In the genomic region with DNA sequence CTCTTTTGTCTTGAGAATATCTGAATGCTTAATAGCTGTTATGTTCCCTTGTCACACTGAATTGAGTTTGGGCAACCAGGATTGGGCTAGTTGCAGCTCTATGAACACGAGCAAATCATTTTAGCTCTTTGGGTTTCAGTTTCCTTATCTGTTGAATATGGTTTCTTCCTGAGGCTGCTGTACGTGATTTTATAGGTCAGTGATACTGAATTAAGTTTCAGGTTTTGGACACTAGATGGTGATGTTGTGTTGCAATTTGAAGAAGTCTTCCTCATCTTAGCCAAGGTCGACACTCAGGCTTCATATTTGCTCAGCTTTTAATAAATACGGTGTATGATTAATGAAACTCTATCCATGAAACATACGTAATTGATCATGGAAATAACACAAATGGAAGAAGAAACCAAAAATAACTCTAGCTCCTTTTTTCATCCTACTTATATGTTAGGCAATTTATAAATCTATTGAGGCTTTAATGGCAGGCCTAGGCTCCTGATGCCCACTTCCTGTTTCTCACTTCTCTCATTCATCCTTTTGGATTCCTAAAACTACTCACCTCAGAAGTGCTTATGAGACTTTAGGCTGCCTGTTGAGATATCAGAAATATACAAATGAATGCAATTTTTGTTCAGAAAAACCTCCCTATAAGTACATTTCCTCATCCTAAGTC, we compare ENCODE assay signal across 8 cellular contexts.
DNase-seq lines count a peak whose midpoint lies in the region; ATAC-seq, FAIRE-seq and TF ChIP-seq lines count a peak whose summit lies in the region.

No MANE protein-coding gene starts in this region.

- CTCF ChIA-PET in K562 (lab: Yijun Ruan, JAX; ENCODE audit: low intra/inter-chr PET ratio) = no interaction called here

- peaks cover 10% of the 10 kb centered on the region for H3K27me3 Mint-ChIP-seq in type B pancreatic cell

- peak; percentile 92 for ATAC-seq in GM21390 (IDR thresholded peaks at IDR 0.05; ENCODE audit: unreplicated experiment)
- peak; percentile 95 for ATAC-seq in HG03558 (IDR thresholded peaks at IDR 0.05; ENCODE audit: extremely low read depth, unreplicated experiment)
- peak; percentile 83 for ATAC-seq in K562

- no peaks in the 10 kb centered on the region for H3K27me3 ChIP-seq in K562 (ENCODE audit: control insufficient read depth in 2 of 2, insufficient read depth in 2 of 2, low read length in 2 of 2)

- POLR2A ChIA-PET in K562 (lab: Yijun Ruan, JAX) = interaction anchor here (0.6 kb wide), 1 partner anchor 420 kb away, joined by 4 read pairs; no protein-coding TSS in a partner anchor

- in situ Hi-C loops in K562 (cut with MboI) = no loop called here

- no peak overlapping the region for H3K4me3 ChIP-seq in K562
- no peak overlapping the region for H3K4me3 ChIP-seq in kidney (ENCODE audit: low read length in 2 of 2)
- H3K4me3 ChIP-seq in lower leg skin (ENCODE audit: low read depth, poor library complexity, severe bottlenecking) = no peak overlapping the region

- H3K27ac ChIP-seq in K562 (ENCODE audit: extremely low read depth, low read depth, low read length) (no peak overlapping the region), kidney (ENCODE audit: low read depth in 2 of 2, low read length in 2 of 2) (no peak overlapping the region)

- H3K36me3 ChIP-seq in K562 (ENCODE audit: control insufficient read depth, insufficient read depth, low read length) = no peaks in the 10 kb centered on the region
- H3K36me3 ChIP-seq in kidney (ENCODE audit: control insufficient read depth in 1 of 2, insufficient read depth in 2 of 2, low read length in 2 of 2) = no peaks in the 10 kb centered on the region

- no TSS peak for BruUV-seq in K562 (replicated peaks; lab: Mats Ljungman, UMichigan)

- no peak overlapping the region for H2AFZ ChIP-seq in K562 (ENCODE audit: low read depth, low read length)

- H4K20me1 ChIP-seq in K562 (replicated peaks; ENCODE audit: control insufficient read depth, insufficient read depth, low read length) = no peaks in the 10 kb centered on the region

- intact Hi-C loops in K562 (cut with micrococcal nuclease) = no loop called here
- intact Hi-C loops in kidney (cut with DNase I) = no loop called here
- intact Hi-C loops in lower leg skin (cut with DNase I; ENCODE audit: low total_unique reads) = no loop called here

- H3K36me3 Mint-ChIP-seq in type B pancreatic cell = no peaks in the 10 kb centered on the region

- no peak for TF ChIP-seq EP300 in K562 (IDR thresholded peaks at IDR 0.05; ENCODE audit: low read length)

- H3K4me2 ChIP-seq in K562 (ENCODE audit: insufficient read depth, low read length) = no peak overlapping the region

- H3K4me1 ChIP-seq in K562 (replicated peaks in 1 of 2; ENCODE audit: control insufficient read depth in 2 of 2, insufficient read depth in 2 of 2, low read length in 2 of 2) = no peaks in the 10 kb centered on the region
- no peaks in the 10 kb centered on the region for H3K4me1 ChIP-seq in kidney (ENCODE audit: control insufficient read depth in 1 of 2, insufficient read depth in 1 of 2, low read depth in 1 of 2, low read length in 2 of 2)

- no peaks in the 10 kb centered on the region for H3K79me2 ChIP-seq in K562 (ENCODE audit: control insufficient read depth, insufficient read depth, low read length)

- no peaks in the 10 kb centered on the region for H3K9me3 Mint-ChIP-seq in type B pancreatic cell

- DNase-seq in GM04504 (ENCODE audit: low read depth) (peak; percentile 14), NCI-H526 treated with DMSO at 0.1 percent for 48 hours (lab: John Stamatoyannopoulos, UW) (peak; percentile 55), K562 (ENCODE audit: extremely low read depth in 1 of 4, low spot score in 3 of 4) (peak; percentile 25 to 59 (median 32)), kidney (no peak), type B pancreatic cell (ENCODE audit: extremely low spot score, unreplicated experiment) (no peak), lower leg skin (ENCODE audit: low spot score in 2 of 2) (no peak)

- H3K4me1 Mint-ChIP-seq in type B pancreatic cell (ENCODE audit: unreplicated experiment) = peaks cover 20% of the 10 kb centered on the region

- TF ChIP-seq CTCF in K562 (IDR thresholded peaks at IDR 0.05 in 2 of 3, conservative IDR thresholded peaks at IDR 0.05 in 1 of 3; ENCODE audit: insufficient read depth in 2 of 3, low read depth in 1 of 3, low read length in 3 of 3) (peak; percentile 34 to 63 (median 61); a peak in 5 of 6 replicates), kidney (IDR thresholded peaks at IDR 0.05; ENCODE audit: borderline replicate concordance, extremely low read depth, insufficient read depth) (peak; percentile 44), type B pancreatic cell (conservative IDR thresholded peaks at IDR 0.05) (peak; percentile 83), lower leg skin (IDR thresholded peaks at IDR 0.05) (no peak)

- no peak for TF ChIP-seq POLR2A in K562 (conservative IDR thresholded peaks at IDR 0.05)
- no peak for TF ChIP-seq POLR2A in lower leg skin (IDR thresholded peaks at IDR 0.05)

- no peaks in the 10 kb centered on the region for H3K9me3 ChIP-seq in K562 (replicated peaks; ENCODE audit: control insufficient read depth, insufficient read depth, low read depth, low read length)
- H3K9me3 ChIP-seq in kidney (ENCODE audit: control insufficient read depth in 1 of 2, low read length in 2 of 2) = no peaks in the 10 kb centered on the region

- no peak overlapping the region for H3K9ac ChIP-seq in K562 (ENCODE audit: insufficient read depth in 1 of 2, low read depth in 2 of 2, low read length in 2 of 2)
- H3K9ac ChIP-seq in kidney (ENCODE audit: low read length in 2 of 2) = no peak overlapping the region

- FAIRE-seq in K562 (lab: Jason Lieb, UNC) (peak; percentile 95), kidney (lab: Jason Lieb, UNC) (peak; percentile 85)

- H3K9me1 ChIP-seq in K562 (ENCODE audit: control insufficient read depth, insufficient read depth, low read length) = no peaks in the 10 kb centered on the region

- no peak overlapping the region for H3K27ac Mint-ChIP-seq in type B pancreatic cell

- peak; percentile 73 to 84 for TF ChIP-seq RAD21 in K562 (CRISPR knock-in tag; conservative IDR thresholded peaks at IDR 0.05 in 1 of 2, IDR thresholded peaks at IDR 0.05 in 1 of 2)

- no peak overlapping the region for H3K4me3 Mint-ChIP-seq in type B pancreatic cell

- 3% methylated on average over 5 of the region's 5 CpGs for WGBS in K562 (ENCODE audit: insufficient coverage, low coverage, missing lambda C conversion rate)
- WGBS in lower leg skin, 2 donors = 41 to 47% methylated on average over 5 of the region's 5 CpGs

TF ChIP-seq in K562, 482 proteins besides CTCF, POLR2A, EP300 and RAD21 (continues in another document):
- no peak for TF ChIP-seq NCOA2 (IDR thresholded peaks at IDR 0.05; ENCODE audit: partially characterized antibody in 2 of 2)
- no peak for TF ChIP-seq TAF9B (IDR thresholded peaks at IDR 0.05; ENCODE audit: partially characterized antibody)
- TF ChIP-seq PHF21A (IDR thresholded peaks at IDR 0.05; ENCODE audit: borderline replicate concordance, low read depth) = no peak
- TF ChIP-seq, protein P1, sequence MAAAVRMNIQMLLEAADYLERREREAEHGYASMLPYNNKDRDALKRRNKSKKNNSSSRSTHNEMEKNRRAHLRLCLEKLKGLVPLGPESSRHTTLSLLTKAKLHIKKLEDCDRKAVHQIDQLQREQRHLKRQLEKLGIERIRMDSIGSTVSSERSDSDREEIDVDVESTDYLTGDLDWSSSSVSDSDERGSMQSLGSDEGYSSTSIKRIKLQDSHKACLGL (CRISPR knock-in tag; IDR thresholded peaks at IDR 0.05; ENCODE audit: borderline replicate concordance, poor library complexity, severe bottlenecking) = no peak
- peak; percentile 44 for TF ChIP-seq SMC3 (conservative IDR thresholded peaks at IDR 0.05; ENCODE audit: insufficient read depth, low read depth, low read length)
- TF ChIP-seq SPI1 (IDR thresholded peaks at IDR 0.05; ENCODE audit: borderline replicate concordance, low read depth, low read length) = peak; percentile 56; the same call in 1 of the 2 replicates
- TF ChIP-seq, protein P2, sequence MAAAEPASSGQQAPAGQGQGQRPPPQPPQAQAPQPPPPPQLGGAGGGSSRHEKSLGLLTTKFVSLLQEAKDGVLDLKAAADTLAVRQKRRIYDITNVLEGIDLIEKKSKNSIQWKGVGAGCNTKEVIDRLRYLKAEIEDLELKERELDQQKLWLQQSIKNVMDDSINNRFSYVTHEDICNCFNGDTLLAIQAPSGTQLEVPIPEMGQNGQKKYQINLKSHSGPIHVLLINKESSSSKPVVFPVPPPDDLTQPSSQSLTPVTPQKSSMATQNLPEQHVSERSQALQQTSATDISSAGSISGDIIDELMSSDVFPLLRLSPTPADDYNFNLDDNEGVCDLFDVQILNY (CRISPR knock-in tag; IDR thresholded peaks at IDR 0.05) = no peak
- TF ChIP-seq, protein P3, sequence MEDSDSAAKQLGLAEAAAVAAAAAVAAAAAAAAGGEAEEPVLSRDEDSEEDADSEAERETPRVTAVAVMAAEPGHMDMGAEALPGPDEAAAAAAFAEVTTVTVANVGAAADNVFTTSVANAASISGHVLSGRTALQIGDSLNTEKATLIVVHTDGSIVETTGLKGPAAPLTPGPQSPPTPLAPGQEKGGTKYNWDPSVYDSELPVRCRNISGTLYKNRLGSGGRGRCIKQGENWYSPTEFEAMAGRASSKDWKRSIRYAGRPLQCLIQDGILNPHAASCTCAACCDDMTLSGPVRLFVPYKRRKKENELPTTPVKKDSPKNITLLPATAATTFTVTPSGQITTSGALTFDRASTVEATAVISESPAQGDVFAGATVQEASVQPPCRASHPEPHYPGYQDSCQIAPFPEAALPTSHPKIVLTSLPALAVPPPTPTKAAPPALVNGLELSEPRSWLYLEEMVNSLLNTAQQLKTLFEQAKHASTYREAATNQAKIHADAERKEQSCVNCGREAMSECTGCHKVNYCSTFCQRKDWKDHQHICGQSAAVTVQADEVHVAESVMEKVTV (CRISPR knock-in tag; IDR thresholded peaks at IDR 0.05) = peak; percentile 55
- TF ChIP-seq ZBTB1 (CRISPR knock-in tag; IDR thresholded peaks at IDR 0.05; ENCODE audit: borderline replicate concordance, low read depth) = no peak
- TF ChIP-seq KLF13 (tag; IDR thresholded peaks at IDR 0.05; ENCODE audit: borderline replicate concordance, low read depth) = no peak
- TF ChIP-seq, protein P4, sequence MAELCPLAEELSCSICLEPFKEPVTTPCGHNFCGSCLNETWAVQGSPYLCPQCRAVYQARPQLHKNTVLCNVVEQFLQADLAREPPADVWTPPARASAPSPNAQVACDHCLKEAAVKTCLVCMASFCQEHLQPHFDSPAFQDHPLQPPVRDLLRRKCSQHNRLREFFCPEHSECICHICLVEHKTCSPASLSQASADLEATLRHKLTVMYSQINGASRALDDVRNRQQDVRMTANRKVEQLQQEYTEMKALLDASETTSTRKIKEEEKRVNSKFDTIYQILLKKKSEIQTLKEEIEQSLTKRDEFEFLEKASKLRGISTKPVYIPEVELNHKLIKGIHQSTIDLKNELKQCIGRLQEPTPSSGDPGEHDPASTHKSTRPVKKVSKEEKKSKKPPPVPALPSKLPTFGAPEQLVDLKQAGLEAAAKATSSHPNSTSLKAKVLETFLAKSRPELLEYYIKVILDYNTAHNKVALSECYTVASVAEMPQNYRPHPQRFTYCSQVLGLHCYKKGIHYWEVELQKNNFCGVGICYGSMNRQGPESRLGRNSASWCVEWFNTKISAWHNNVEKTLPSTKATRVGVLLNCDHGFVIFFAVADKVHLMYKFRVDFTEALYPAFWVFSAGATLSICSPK (IDR thresholded peaks at IDR 0.05; ENCODE audit: borderline replicate concordance) = no peak

Comparison
In these comparisons a context has a peak if more than half of its experiments do, and no peak if none do; other contexts are left out.
1. DNase-seq: peak in GM04504 (single experiment), NCI-H526 treated with DMSO at 0.1 percent for 48 hours (single experiment) and K562 (4 of 4); none in kidney (single experiment), type B pancreatic cell (single experiment) and lower leg skin (0 of 2).
2. CTCF ChIP-seq: peak in K562 (3 of 3), kidney (single experiment) and type B pancreatic cell (single experiment); none in lower leg skin (0 of 3).
3. Peak in every context shown above with its lines, with median percentiles within 50 percentile points of each other: ATAC-seq.